In genomic region chr10:31148955-31149354, GRCh38 we compare ENCODE assay signal across 1 cellular context.
TF ChIP-seq lines count a peak whose summit lies in the region.

No MANE protein-coding gene starts in this region.

TF ChIP-seq in IMR-90, 13 proteins besides CTCF, POLR2A, EP300 and RAD21:
- no peak for TF ChIP-seq MXI1 (IDR thresholded peaks at IDR 0.05; ENCODE audit: borderline replicate concordance, low read depth, low read length)
- no peak for TF ChIP-seq ELK1 (IDR thresholded peaks at IDR 0.05; ENCODE audit: borderline replicate concordance, low read depth, low read length)
- TF ChIP-seq FOS (IDR thresholded peaks at IDR 0.05; ENCODE audit: low read depth, low read length), result no peak
- TF ChIP-seq SMC3 (IDR thresholded peaks at IDR 0.05; ENCODE audit: low read depth, low read length), result no peak
- no peak for TF ChIP-seq USF2 (IDR thresholded peaks at IDR 0.05; ENCODE audit: low read depth, low read length)
- TF ChIP-seq MAZ (IDR thresholded peaks at IDR 0.05; ENCODE audit: borderline replicate concordance, low read depth, low read length), result no peak
- no peak for TF ChIP-seq BHLHE40 (IDR thresholded peaks at IDR 0.05; ENCODE audit: low read depth, low read length)
- TF ChIP-seq NFE2L2 (IDR thresholded peaks at IDR 0.05; ENCODE audit: low read depth, low read length), result no peak
- no peak for TF ChIP-seq CHD1 (IDR thresholded peaks at IDR 0.05; ENCODE audit: low read depth, low read length)
- no peak for TF ChIP-seq MAFK (IDR thresholded peaks at IDR 0.05; ENCODE audit: low read depth, low read length)
- no peak for TF ChIP-seq RFX5 (IDR thresholded peaks at IDR 0.05; ENCODE audit: low read depth, low read length)
- no peak for TF ChIP-seq RCOR1 (IDR thresholded peaks at IDR 0.05; ENCODE audit: insufficient replicate concordance, low read length)
- no peak for TF ChIP-seq CEBPB (IDR thresholded peaks at IDR 0.05; ENCODE audit: low read depth, low read length)
